Comparison of ENCODE assay signal across 1 cellular context in the genomic region with DNA sequence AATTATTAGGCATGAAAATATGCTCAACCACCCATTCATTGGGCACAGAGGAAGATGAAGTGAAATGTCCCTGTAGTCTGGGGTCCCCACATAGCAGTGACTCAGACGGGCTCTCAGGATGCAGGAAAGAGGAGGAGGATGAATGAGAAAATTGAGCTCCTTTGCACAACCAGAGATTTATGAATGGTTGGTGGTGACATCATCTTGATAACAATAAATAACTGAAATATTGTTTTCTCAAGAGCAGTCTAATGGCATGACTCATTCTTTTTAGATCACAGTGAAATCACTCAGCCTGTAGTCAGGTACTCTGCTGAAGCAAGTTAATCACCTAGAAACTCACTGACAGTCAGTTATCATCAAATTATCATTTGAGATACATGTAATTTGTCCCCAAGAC.
TF ChIP-seq lines count a peak whose summit lies in the region.

No MANE protein-coding gene starts in this region.

TF ChIP-seq in PFSK-1, 5 proteins besides CTCF, POLR2A, EP300 and RAD21 (continued from another document):
- TF ChIP-seq SIN3A (IDR thresholded peaks at IDR 0.05; ENCODE audit: borderline replicate concordance, insufficient read depth, low read length) (peak; percentile 64; the same call in 1 of the 2 replicates), POLR2AphosphoS5 (IDR thresholded peaks at IDR 0.05; ENCODE audit: low read depth, low read length) (peak; percentile 83)
TF ChIP-seq in PFSK-1: peak in this region for 3.
